In the genomic region with DNA sequence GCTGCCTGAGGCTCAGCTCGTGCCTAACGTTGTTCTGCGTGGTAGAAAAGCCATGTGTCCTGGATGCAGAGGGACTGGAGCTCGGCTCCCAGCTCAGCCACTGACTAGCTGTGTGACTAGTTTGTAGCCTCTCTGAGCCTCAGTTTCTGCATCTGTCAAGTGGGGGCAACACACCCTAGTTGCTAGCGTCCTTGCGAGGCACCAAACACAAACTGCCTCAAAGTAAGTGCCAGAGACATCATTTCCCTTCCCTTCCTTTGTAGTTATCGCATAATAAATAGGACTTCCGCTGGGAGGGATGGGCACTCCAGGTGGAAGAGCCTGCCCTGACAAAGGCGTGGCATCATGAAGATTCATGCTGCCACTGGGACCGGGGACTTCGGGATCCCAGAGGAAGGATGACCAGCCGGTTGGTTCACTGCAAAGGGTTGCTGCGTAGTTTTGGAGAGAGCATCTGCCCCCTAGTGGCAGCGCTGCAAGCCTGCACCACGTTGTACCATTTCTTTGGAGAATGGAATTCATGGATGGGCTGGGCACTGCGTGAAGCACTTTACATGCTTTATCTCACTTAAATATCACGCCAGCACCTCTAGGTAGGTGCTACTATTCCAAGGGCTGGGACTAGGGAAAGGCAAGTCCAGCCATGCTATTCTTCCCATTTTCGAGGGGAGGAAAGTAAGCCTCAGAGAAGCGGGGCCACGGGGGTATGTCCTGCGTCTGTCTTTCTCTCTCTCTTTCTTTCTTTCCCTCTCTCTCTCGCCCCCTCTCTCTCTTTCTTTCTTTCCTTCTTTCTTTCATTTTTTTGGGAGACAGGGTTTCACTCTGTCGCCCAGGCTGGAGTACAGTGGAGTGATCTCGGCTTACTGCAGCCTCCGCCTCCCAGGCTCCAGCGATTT, we compare ENCODE assay signal across 1 cellular context.
TF ChIP-seq lines count a peak whose summit lies in the region.

No MANE protein-coding gene starts in this region.

TF ChIP-seq in IMR-90, 13 proteins besides CTCF, POLR2A, EP300 and RAD21 (continued from another document):
- TF ChIP-seq MXI1 (IDR thresholded peaks at IDR 0.05; ENCODE audit: borderline replicate concordance, low read depth, low read length), result no peak
- TF ChIP-seq RFX5 (IDR thresholded peaks at IDR 0.05; ENCODE audit: low read depth, low read length), result no peak
- no peak for TF ChIP-seq ELK1 (IDR thresholded peaks at IDR 0.05; ENCODE audit: borderline replicate concordance, low read depth, low read length)
- TF ChIP-seq MAZ (IDR thresholded peaks at IDR 0.05; ENCODE audit: borderline replicate concordance, low read depth, low read length), result 0 out of 2 replicates have a peak, but pooled peaks have one; percentile 11
- TF ChIP-seq CEBPB (IDR thresholded peaks at IDR 0.05; ENCODE audit: low read depth, low read length), result no peak
